In the genomic region with DNA sequence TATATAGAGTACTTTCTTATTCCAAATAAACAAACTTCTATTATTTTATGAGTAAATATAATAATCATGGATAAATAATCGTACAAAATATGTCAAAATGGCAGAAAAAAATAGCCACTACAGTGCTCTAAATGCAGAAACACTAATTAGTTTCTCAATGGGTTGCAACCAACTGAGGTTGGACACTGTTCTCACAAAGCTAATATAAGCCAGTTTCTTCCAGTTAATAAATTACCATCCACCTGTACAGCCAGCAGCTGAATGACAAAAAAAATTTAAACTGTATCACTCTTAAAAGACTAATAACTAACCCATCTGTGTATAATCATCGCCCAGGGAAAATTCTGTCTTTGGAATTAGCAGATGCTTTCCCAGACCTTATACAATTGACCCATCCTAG, we compare ENCODE assay signal across 21 cellular contexts.
"Had no signal": no experiment of that assay in that cellular context is flagged by ENCODE, and none has a peak within 500 bp of the region (broad histone marks: within the 10 kb centered on the region; RNA-seq: fewer than 3 reads in every experiment).

No MANE protein-coding gene starts in this region.

- H3K27me3 ChIP-seq: dorsolateral prefrontal cortex, esophagus muscularis mucosa, gastrocnemius medialis, heart right ventricle, neutrophil, right atrium auricular region, stomach, transverse colon had no signal

- H3K4me1 ChIP-seq: esophagus muscularis mucosa, right atrium auricular region, stomach, transverse colon had no signal

- H3K9me3 ChIP-seq: esophagus muscularis mucosa, gastrocnemius medialis, heart right ventricle, neutrophil, right atrium auricular region, stomach, thoracic aorta, transverse colon had no signal

- DNase-seq: cortex of kidney; dorsolateral prefrontal cortex; effector CD8-positive, alpha-beta T cell; gastrocnemius medialis; heart right ventricle; hypothalamus; islet precursor cell; mammary epithelial cell; naive thymus-derived CD4-positive, alpha-beta T cell; posterior cingulate gyrus; small intestine; stimulated activated CD4-positive, alpha-beta T cell treated with anti-CD3 and anti-CD28 coated beads, Interleukin-12 subunit alpha, Interleukin-12 subunit beta, amount 100 ng/mL, for 4 hours; stimulated activated naive CD4-positive, alpha-beta T cell; stomach; substantia nigra; transverse colon had no signal

- H3K27ac ChIP-seq: dorsolateral prefrontal cortex, epithelial cell of prostate, esophagus muscularis mucosa, gastrocnemius medialis, heart right ventricle, neutrophil, right atrium auricular region, stomach, thoracic aorta, transverse colon had no signal

- H3K4me3 ChIP-seq: dorsolateral prefrontal cortex, esophagus muscularis mucosa, gastrocnemius medialis, heart right ventricle, right atrium auricular region, stomach, thoracic aorta, transverse colon had no signal

- H3K36me3 ChIP-seq: thoracic aorta had no signal

- ATAC-seq: gastrocnemius medialis; heart right ventricle; naive thymus-derived CD4-positive, alpha-beta T cell had no signal
